5 cellular contexts compared by ENCODE assay signal in the genomic region with DNA sequence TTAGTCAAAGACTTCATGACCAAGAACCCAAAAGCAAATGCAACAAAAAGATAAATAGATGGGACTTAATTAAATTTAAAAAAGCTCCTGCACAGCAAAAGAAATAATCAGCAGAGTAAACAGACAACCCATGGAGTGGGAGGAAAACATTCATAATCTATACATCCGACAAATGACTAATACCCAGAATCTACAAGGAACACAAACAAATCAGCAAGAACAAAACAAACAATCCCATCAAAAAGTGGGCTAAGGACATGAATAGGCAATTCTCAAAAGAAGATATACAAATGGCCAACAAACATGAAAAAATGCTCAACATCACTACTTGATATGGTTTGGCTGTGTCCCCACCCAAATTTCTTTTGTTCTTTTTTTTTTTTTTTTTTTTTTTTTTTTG. TPM values are rescaled to one million over a fixed set of nuclear protein-coding genes. Genes with fewer than 3 reads are reported as not detected.
DNase-seq lines count a peak whose midpoint lies in the region; ATAC-seq, FAIRE-seq and TF ChIP-seq lines count a peak whose summit lies in the region.
"Not testable (repeated sequence)": the region's sequence is repeated elsewhere in the genome, so short reads cannot be mapped to it uniquely, and the experiment has no call there.

No MANE protein-coding gene starts in this region.

- CTCF ChIA-PET in PC-3 (lab: Charles Lee); K562 (lab: Yijun Ruan, JAX; ENCODE audit: low intra/inter-chr PET ratio): not testable (repeated sequence)
- CTCF ChIA-PET in endothelial cell of umbilical vein (lab: Charles Lee) = interaction anchor here (1.1 kb wide), 1 partner anchor 9 kb away, joined by 3 read pairs; no protein-coding TSS in a partner anchor

- dilution Hi-C loops in endothelial cell of umbilical vein (cut with MboI; ENCODE audit: extremely low pct_ligation_motif_present, low sequenced_read_pairs) = not testable (repeated sequence)

- not testable (repeated sequence) for H3K27me3 Mint-ChIP-seq in endothelial cell (ENCODE audit: unreplicated experiment)

- H3K9me3 ChIP-seq in PC-3 (ENCODE audit: low read length); K562 (replicated peaks; ENCODE audit: control insufficient read depth, insufficient read depth, low read depth, low read length); endothelial cell of umbilical vein (replicated peaks; ENCODE audit: control insufficient read depth, insufficient read depth, low read length): not testable (repeated sequence)

- H3K79me2 ChIP-seq in PC-3 (ENCODE audit: low read length); K562 (ENCODE audit: control insufficient read depth, insufficient read depth, low read length); endothelial cell of umbilical vein (ENCODE audit: control insufficient read depth, insufficient read depth, low read length): not testable (repeated sequence)

- H2AFZ ChIP-seq in PC-3 (ENCODE audit: low read length); K562 (ENCODE audit: low read depth, low read length); endothelial cell of umbilical vein (ENCODE audit: low read depth, low read length): not testable (repeated sequence)

- H3K9me1 ChIP-seq in K562 (ENCODE audit: control insufficient read depth, insufficient read depth, low read length); endothelial cell of umbilical vein (replicated peaks; ENCODE audit: control insufficient read depth, extremely low read depth, insufficient read depth, low read length): not testable (repeated sequence)

- TF ChIP-seq RAD21 in K562 (CRISPR knock-in tag; conservative IDR thresholded peaks at IDR 0.05 in 1 of 2, IDR thresholded peaks at IDR 0.05 in 1 of 2) = not testable (repeated sequence)

- TF ChIP-seq POLR2A in K562 (conservative IDR thresholded peaks at IDR 0.05); endothelial cell of umbilical vein (IDR thresholded peaks at IDR 0.05; ENCODE audit: low read depth, low read length): not testable (repeated sequence)

- not testable (repeated sequence) for BruUV-seq in PC-3 (replicated peaks; lab: Mats Ljungman, UMichigan); K562 (replicated peaks; lab: Mats Ljungman, UMichigan); endothelial cell of umbilical vein (replicated peaks; lab: Mats Ljungman, UMichigan)

- H3K27me3 ChIP-seq in PC-3 (ENCODE audit: low read length); K562 (ENCODE audit: control insufficient read depth in 2 of 2, insufficient read depth in 2 of 2, low read length in 2 of 2); endothelial cell of umbilical vein (ENCODE audit: control insufficient read depth in 2 of 2, insufficient read depth in 2 of 2, low read length in 2 of 2): not testable (repeated sequence)

- H3K36me3 ChIP-seq in PC-3 (ENCODE audit: low read depth, low read length); K562 (ENCODE audit: control insufficient read depth, insufficient read depth, low read length); endothelial cell of umbilical vein (ENCODE audit: control insufficient read depth in 2 of 2, extremely low read depth in 1 of 2, insufficient read depth in 2 of 2, low read length in 2 of 2): not testable (repeated sequence)

- H3K4me2 ChIP-seq in PC-3 (ENCODE audit: low read length); K562 (ENCODE audit: insufficient read depth, low read length): not testable (repeated sequence)
- H3K4me2 ChIP-seq in endothelial cell of umbilical vein (ENCODE audit: insufficient read depth, low read length) = peak overlapping the region; percentile 24

- H3K27ac ChIP-seq in PC-3 (ENCODE audit: low read length); K562 (ENCODE audit: extremely low read depth, low read depth, low read length); endothelial cell of umbilical vein (ENCODE audit: insufficient read depth, low read depth, low read length): not testable (repeated sequence)

- intact Hi-C loops in PC-3 (cut with micrococcal nuclease); K562 (cut with micrococcal nuclease); endothelial cell of umbilical vein (cut with micrococcal nuclease): not testable (repeated sequence)

- TF ChIP-seq EP300 in K562 (IDR thresholded peaks at IDR 0.05; ENCODE audit: low read length) = not testable (repeated sequence)

- ATAC-seq in PC-3 = peak; percentile 42
- ATAC-seq in K562 = not testable (repeated sequence)

- 50% methylated on average over 1 of the region's 1 CpG for WGBS in K562 (ENCODE audit: insufficient coverage, low coverage, missing lambda C conversion rate)

- POLR2A ChIA-PET in PC-3 (lab: Charles Lee; ENCODE audit: unreplicated experiment); K562 (lab: Yijun Ruan, JAX); endothelial cell of umbilical vein (lab: Charles Lee): not testable (repeated sequence)

- not testable (repeated sequence) for H3K4me1 Mint-ChIP-seq in endothelial cell (ENCODE audit: unreplicated experiment)

- H3F3A ChIP-seq in PC-3 (ENCODE audit: low read length, unreplicated experiment) = not testable (repeated sequence)

- not testable (repeated sequence) for H3K36me3 Mint-ChIP-seq in endothelial cell (ENCODE audit: low read depth, unreplicated experiment)

- not testable (repeated sequence) for H3K9me2 ChIP-seq in PC-3 (replicated peaks; ENCODE audit: low read length)

- in situ Hi-C loops in K562 (cut with MboI) = not testable (repeated sequence)

- not testable (repeated sequence) for H3K9ac ChIP-seq in PC-3 (ENCODE audit: low read length); K562 (ENCODE audit: insufficient read depth in 1 of 2, low read depth in 2 of 2, low read length in 2 of 2); endothelial cell of umbilical vein (replicated peaks; ENCODE audit: extremely low read depth, insufficient read depth, low read length)

- H3K4me3 ChIP-seq in PC-3 (ENCODE audit: low read length); K562; endothelial cell of umbilical vein (replicated peaks in 1 of 3; ENCODE audit: insufficient read depth in 1 of 3, low read depth in 1 of 3, low read length in 3 of 3): not testable (repeated sequence)

- not testable (repeated sequence) for TF ChIP-seq CTCF in PC-3 (conservative IDR thresholded peaks at IDR 0.05; ENCODE audit: low read depth, low read length); K562 (IDR thresholded peaks at IDR 0.05 in 2 of 3, conservative IDR thresholded peaks at IDR 0.05 in 1 of 3; ENCODE audit: insufficient read depth in 2 of 3, low read depth in 1 of 3, low read length in 3 of 3); endothelial cell (IDR thresholded peaks at IDR 0.05; ENCODE audit: unreplicated experiment); endothelial cell of umbilical vein (IDR thresholded peaks at IDR 0.05; ENCODE audit: extremely low read depth in 1 of 2, insufficient read depth in 1 of 2, low read depth in 1 of 2, low read length in 2 of 2)

- FAIRE-seq in K562 (lab: Jason Lieb, UNC); endothelial cell of umbilical vein (lab: Jason Lieb, UNC): not testable (repeated sequence)

- H4K20me1 ChIP-seq in PC-3 (ENCODE audit: low read length); K562 (replicated peaks; ENCODE audit: control insufficient read depth, insufficient read depth, low read length); endothelial cell of umbilical vein (replicated peaks; ENCODE audit: control insufficient read depth, extremely low read depth, insufficient read depth, low read length): not testable (repeated sequence)

- DNase-seq in DMS53 (lab: John Stamatoyannopoulos, UW) (peak; percentile 33), PC-3 (peak; percentile 29)
- not testable (repeated sequence) for DNase-seq in K562 (ENCODE audit: extremely low read depth in 1 of 4, low spot score in 3 of 4); endothelial cell (ENCODE audit: low spot score); endothelial cell of umbilical vein (ENCODE audit: low read depth, low spot score)

- H3K4me1 ChIP-seq in PC-3 (ENCODE audit: insufficient read depth, low read length); K562 (replicated peaks in 1 of 2; ENCODE audit: control insufficient read depth in 2 of 2, insufficient read depth in 2 of 2, low read length in 2 of 2); endothelial cell of umbilical vein (ENCODE audit: control insufficient read depth, extremely low read depth, insufficient read depth, low read length): not testable (repeated sequence)

- not testable (repeated sequence) for H3K27ac Mint-ChIP-seq in endothelial cell (ENCODE audit: unreplicated experiment)

- H3K9me3 Mint-ChIP-seq in endothelial cell (ENCODE audit: unreplicated experiment) = not testable (repeated sequence)

- peak overlapping the region; percentile 29 for H3K4me3 Mint-ChIP-seq in endothelial cell (ENCODE audit: unreplicated experiment)

RNA-seq across cellular contexts. Expression of a gene that starts 25.8 kb away (rescaled TPM):
- 150 and 170 TPM in 2 replicates for total RNA-seq in PC-3 (2014; rRNA removed)
- 172 and 408 TPM in 2 replicates for total RNA-seq in K562 (2011; cell fraction: chromatin; rRNA removed; ENCODE audit: low replicate concordance)
- total RNA-seq in K562 (2011; cell fraction: nucleolus; rRNA removed) = 188 and 224 TPM in 2 replicates
- total RNA-seq in K562 (2011; cell fraction: nucleoplasm; rRNA removed) = 397 and 411 TPM in 2 replicates
- 96.7 and 123 TPM in 2 replicates for total RNA-seq in K562 (2014; rRNA removed)
- 116 and 139 TPM in 2 replicates for total RNA-seq in K562 (2014; rRNA removed; fragmentation: Illumina TruSeq; extraction: Trizol)
- total RNA-seq in K562 (2015; rRNA removed; fragmentation: Illumina TruSeq; extraction: Trizol) = 67.3 and 73.0 TPM in 2 replicates
- 228 and 238 TPM in 2 replicates for total RNA-seq in K562 (2021)
- polyA plus RNA-seq in K562 (2011; rRNA removed) = 144 and 147 TPM in 2 replicates
- 58.0 and 129 TPM in 2 replicates for polyA plus RNA-seq in K562 (2011; cell fraction: cytosol; rRNA removed)
- 49.3 and 111 TPM in 2 replicates for polyA plus RNA-seq in K562 (2011; cell fraction: nucleus; rRNA removed)
- 173 and 413 TPM in 2 replicates for polyA plus RNA-seq in K562 (2012)
- polyA plus RNA-seq in K562 (2014; fragmentation: Illumina TruSeq; extraction: Trizol) = 217 and 248 TPM in 2 replicates
- polyA plus RNA-seq in K562 (2014; fragmentation: Nextera tagmentation; extraction: Ambion mirVana) = 10 to 100 TPM; 75.8 to 90.3 TPM
- polyA plus RNA-seq in K562 (2014; rRNA removed) = 141 and 151 TPM in 2 replicates
- 151 and 172 TPM in 2 replicates for polyA minus RNA-seq in K562 (2011; rRNA and poly(A)+ RNA removed)
- polyA minus RNA-seq in K562 (2011; cell fraction: cytosol; rRNA and poly(A)+ RNA removed) = 70.4 and 76.7 TPM in 2 replicates
- 45.9 and 84.7 TPM in 2 replicates for polyA minus RNA-seq in K562 (2011; cell fraction: nucleus; rRNA and poly(A)+ RNA removed)
- total RNA-seq in endothelial cell (ENCODE audit: unreplicated experiment) = 264 TPM
- 472 and 486 TPM in 2 replicates for total RNA-seq in endothelial cell of umbilical vein
- polyA plus RNA-seq in endothelial cell of umbilical vein = 195 and 253 TPM in 2 replicates
- polyA plus RNA-seq in endothelial cell of umbilical vein (2011; cell fraction: cytosol; rRNA removed) = 258 and 287 TPM in 2 replicates
- 221 and 343 TPM in 2 replicates for polyA plus RNA-seq in endothelial cell of umbilical vein (2011; cell fraction: nucleus; rRNA removed)
- polyA plus RNA-seq in endothelial cell of umbilical vein (2012) = 512 and 627 TPM in 2 replicates
- polyA minus RNA-seq in endothelial cell of umbilical vein = 365 and 404 TPM in 2 replicates
- 64.9 TPM for polyA minus RNA-seq in endothelial cell of umbilical vein (2011; cell fraction: cytosol; rRNA and poly(A)+ RNA removed)
- polyA minus RNA-seq in endothelial cell of umbilical vein (2011; cell fraction: nucleus; rRNA and poly(A)+ RNA removed) = 184 and 233 TPM in 2 replicates
